In the genomic region with DNA sequence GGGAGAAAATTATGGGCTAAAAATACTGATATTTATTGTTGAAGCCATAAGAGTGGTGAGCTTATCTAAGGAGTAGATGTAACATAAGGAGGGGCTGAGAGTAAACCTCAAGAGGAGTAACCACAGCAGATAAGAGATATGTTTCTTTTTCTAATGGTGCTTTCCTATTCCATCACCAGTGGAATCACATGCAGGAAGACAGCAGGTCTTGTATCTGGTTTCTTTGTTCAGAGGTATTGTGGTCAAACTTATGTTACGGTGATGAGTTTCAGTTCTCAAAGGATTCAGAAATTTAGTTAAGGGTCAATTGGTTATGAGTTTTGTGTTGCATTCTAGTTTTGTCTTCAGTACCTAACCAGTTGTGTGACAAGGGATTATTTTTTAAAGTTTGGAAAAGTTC, we compare ENCODE assay signal across 7 cellular contexts.
DNase-seq lines count a peak whose midpoint lies in the region; ATAC-seq, FAIRE-seq and TF ChIP-seq lines count a peak whose summit lies in the region.
"Not testable (repeated sequence)": the region's sequence is repeated elsewhere in the genome, so short reads cannot be mapped to it uniquely, and the experiment has no call there.

No MANE protein-coding gene starts in this region.

- not testable (repeated sequence) for BruUV-seq in HepG2 (replicated peaks; lab: Mats Ljungman, UMichigan)

- CTCF ChIA-PET in HepG2 (lab: Yijun Ruan, JAX; ENCODE audit: low intra/inter-chr PET ratio, low total read pairs): not testable (repeated sequence)

- TF ChIP-seq RAD21 in HepG2 (CRISPR knock-in tag; IDR thresholded peaks at IDR 0.05): not testable (repeated sequence)

- POLR2A ChIA-PET in HepG2 (lab: Yijun Ruan, JAX): not testable (repeated sequence)

- not testable (repeated sequence) for H3K27me3 ChIP-seq in HepG2 (ENCODE audit: control insufficient read depth in 1 of 2, insufficient read depth in 2 of 2, low read length in 2 of 2)

- not testable (repeated sequence) for H3K79me2 ChIP-seq in HepG2 (ENCODE audit: insufficient read depth, low read length)

- H3K4me1 ChIP-seq in HepG2 (ENCODE audit: insufficient read depth, low read length): not testable (repeated sequence)

- not testable (repeated sequence) for H2AFZ ChIP-seq in HepG2 (ENCODE audit: low read length)

- not testable (repeated sequence) for H3K9ac ChIP-seq in HepG2 (ENCODE audit: insufficient read depth, low read depth, low read length)

- H3K9me3 ChIP-seq in HepG2 (ENCODE audit: low read length): not testable (repeated sequence)

- TF ChIP-seq CTCF in HepG2 (CRISPR knock-in tag; IDR thresholded peaks at IDR 0.05): not testable (repeated sequence)

- not testable (repeated sequence) for H3K4me2 ChIP-seq in HepG2 (ENCODE audit: low read depth, low read length)

- H3K27ac ChIP-seq in HepG2 (ENCODE audit: extremely low read length, insufficient read depth, low read length): not testable (repeated sequence)

- not testable (repeated sequence) for H4K20me1 ChIP-seq in HepG2 (ENCODE audit: insufficient read depth, low read length)

- H3K4me3 ChIP-seq in HepG2 (replicated peaks in 1 of 3; ENCODE audit: insufficient read depth in 1 of 3, low read depth in 2 of 3, low read length in 3 of 3): not testable (repeated sequence)

- in situ Hi-C loops in HepG2 (cut with HindIII; ENCODE audit: extremely low pct_ligation_motif_present, low pct_unique_long_range_greater_than_20kb): not testable (repeated sequence)

- DNase-seq in HepG2 (ENCODE audit: low spot score): not testable (repeated sequence)

- TF ChIP-seq POLR2A in HepG2 (IDR thresholded peaks at IDR 0.05; ENCODE audit: insufficient read depth in 1 of 2, low read depth in 2 of 2, low read length in 2 of 2): not testable (repeated sequence)

- not testable (repeated sequence) for H3K36me3 ChIP-seq in HepG2 (replicated peaks in 1 of 2; ENCODE audit: control insufficient read depth in 1 of 2, insufficient read depth in 2 of 2, low read length in 2 of 2)

- no CpG with 5 or more reads among the region's 1 CpG for WGBS in HepG2 (ENCODE audit: low lambda C conversion rate)

- ATAC-seq in GM19035 (IDR thresholded peaks at IDR 0.05; ENCODE audit: unreplicated experiment) (peak; percentile 81), GM19455 (IDR thresholded peaks at IDR 0.05; ENCODE audit: unreplicated experiment) (peak; percentile 77), GM21619 (IDR thresholded peaks at IDR 0.05; ENCODE audit: unreplicated experiment) (peak; percentile 82), HG02678 (IDR thresholded peaks at IDR 0.05; ENCODE audit: unreplicated experiment) (peak; percentile 92), HG03045 (IDR thresholded peaks at IDR 0.05; ENCODE audit: unreplicated experiment) (peak; percentile 59), HG03439 (IDR thresholded peaks at IDR 0.05; ENCODE audit: unreplicated experiment) (peak; percentile 94)
- ATAC-seq in HepG2: not testable (repeated sequence)

- not testable (repeated sequence) for TF ChIP-seq EP300 in HepG2 (IDR thresholded peaks at IDR 0.05; ENCODE audit: low read depth in 2 of 2, low read length in 2 of 2); HepG2 (CRISPR knock-in tag; IDR thresholded peaks at IDR 0.05; ENCODE audit: borderline replicate concordance)

- peak; percentile 61 for FAIRE-seq in HepG2 (lab: Jason Lieb, UNC)

- intact Hi-C loops in HepG2 (cut with micrococcal nuclease; ENCODE audit: unreplicated experiment): not testable (repeated sequence)
